In the genomic region with DNA sequence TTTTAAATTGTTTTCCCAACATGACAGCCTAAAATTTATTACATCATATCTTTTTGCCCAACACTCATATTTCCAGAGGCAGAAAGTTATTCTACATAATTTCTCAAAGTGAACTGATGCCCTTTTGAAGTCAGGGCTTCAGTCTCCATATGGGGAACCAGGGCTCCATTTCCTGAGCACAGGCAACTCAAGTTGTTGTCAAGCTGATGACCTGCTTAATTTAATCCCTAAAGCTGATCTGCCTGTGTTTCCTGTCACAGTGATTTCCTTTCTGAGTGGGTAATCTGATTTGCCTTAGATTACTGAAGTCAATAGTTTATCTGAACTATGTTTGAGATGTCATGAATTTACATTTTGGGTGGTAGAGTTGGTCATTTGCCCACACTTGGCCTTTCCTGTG, we compare ENCODE assay signal across 25 cellular contexts.
"Had no signal": no experiment of that assay in that cellular context is flagged by ENCODE, and none has a peak within 500 bp of the region (broad histone marks: within the 10 kb centered on the region; RNA-seq: fewer than 3 reads in every experiment).

No MANE protein-coding gene starts in this region.

- H3K4me3 ChIP-seq: esophagus muscularis mucosa, gastroesophageal sphincter, heart left ventricle, hepatocyte, left lung, neural progenitor cell, right lobe of liver, thoracic aorta, tibial nerve, upper lobe of left lung had no signal

- H3K27me3 ChIP-seq: esophagus muscularis mucosa, foreskin keratinocyte, gastroesophageal sphincter, heart left ventricle, hepatocyte, left lung, neural progenitor cell, right lobe of liver, tibial nerve, upper lobe of left lung had no signal

- H3K79me2 ChIP-seq: hepatocyte, parathyroid adenoma had no signal

- ATAC-seq: foreskin keratinocyte; gastroesophageal sphincter; heart left ventricle; left cardiac atrium; left lung; naive thymus-derived CD4-positive, alpha-beta T cell; right lobe of liver; stimulated activated naive B cell treated with anti-CD40 and anti-IgM and Interleukin-4, amounts not matched to agents 10 μg/mL and 1 μg/mL and 100 μg/mL, for 72 hours had no signal

- H3K27me3 Mint-ChIP-seq: dendritic cell treated with granulocyte-macrophage colony-stimulating factor and Interleukin-4, amounts not matched to agents 40 ng/mL and 50 ng/mL, for 4 days; naive thymus-derived CD4-positive, alpha-beta T cell; progenitor cell of endocrine pancreas; stimulated activated naive B cell treated with anti-CD40 and anti-IgM and Interleukin-4, amounts not matched to agents 10 μg/mL and 1 μg/mL and 100 μg/mL, for 72 hours; stimulated activated naive CD8-positive, alpha-beta T cell treated with anti-CD3 and anti-CD28 coated beads, Interleukin-15, Interleukin-2, amounts not matched to agents 100 ng/mL and 50 ng/mL, for 24 hours had no signal

- H3K4me3 Mint-ChIP-seq: dendritic cell treated with granulocyte-macrophage colony-stimulating factor and Interleukin-4, amounts not matched to agents 40 ng/mL and 50 ng/mL, for 4 days; naive thymus-derived CD4-positive, alpha-beta T cell; nephron; neural progenitor cell; stimulated activated naive B cell treated with anti-CD40 and anti-IgM and Interleukin-4, amounts not matched to agents 10 μg/mL and 1 μg/mL and 100 μg/mL, for 72 hours; stimulated activated naive CD8-positive, alpha-beta T cell treated with anti-CD3 and anti-CD28 coated beads, Interleukin-15, Interleukin-2, amounts not matched to agents 100 ng/mL and 50 ng/mL, for 24 hours had no signal

- H3K4me1 ChIP-seq: esophagus muscularis mucosa, foreskin keratinocyte, gastroesophageal sphincter, heart left ventricle, left lung, neural progenitor cell, parathyroid adenoma, right lobe of liver, tibial nerve, upper lobe of left lung had no signal

- H3K4me1 Mint-ChIP-seq: naive thymus-derived CD4-positive, alpha-beta T cell; nephron; neural progenitor cell; stimulated activated naive B cell treated with anti-CD40 and anti-IgM and Interleukin-4, amounts not matched to agents 10 μg/mL and 1 μg/mL and 100 μg/mL, for 72 hours had no signal

- DNase-seq: effector memory CD4-positive, alpha-beta T cell; foreskin keratinocyte; heart left ventricle; left cardiac atrium; left lung; mesenchymal stem cell; midbrain; naive thymus-derived CD4-positive, alpha-beta T cell; right lobe of liver; small intestine; stimulated activated CD4-positive, alpha-beta T cell treated with anti-CD3 and anti-CD28 coated beads, Interleukin-15, amount 100 ng/mL, for 24 hours; stimulated activated CD4-positive, alpha-beta T cell treated with anti-CD3 and anti-CD28 coated beads, Interleukin-2, amount 100 ng/mL, for 48 hours; stimulated activated naive B cell treated with anti-CD40 and anti-IgM and Interleukin-4, amounts not matched to agents 10 μg/mL and 1 μg/mL and 100 μg/mL, for 72 hours; upper lobe of left lung had no signal

- H3K36me3 Mint-ChIP-seq: naive thymus-derived CD4-positive, alpha-beta T cell; neural progenitor cell; stimulated activated naive B cell treated with anti-CD40 and anti-IgM and Interleukin-4, amounts not matched to agents 10 μg/mL and 1 μg/mL and 100 μg/mL, for 72 hours had no signal

- H2AFZ ChIP-seq: hepatocyte, neural progenitor cell, parathyroid adenoma had no signal

- H3K27ac ChIP-seq: esophagus muscularis mucosa, foreskin keratinocyte, gastroesophageal sphincter, heart left ventricle, hepatocyte, left lung, neural progenitor cell, parathyroid adenoma, right lobe of liver, thoracic aorta, tibial nerve, upper lobe of left lung had no signal

- H3K9me3 Mint-ChIP-seq: dendritic cell treated with granulocyte-macrophage colony-stimulating factor and Interleukin-4, amounts not matched to agents 40 ng/mL and 50 ng/mL, for 4 days; nephron; neural progenitor cell; stimulated activated naive B cell treated with anti-CD40 and anti-IgM and Interleukin-4, amounts not matched to agents 10 μg/mL and 1 μg/mL and 100 μg/mL, for 72 hours; stimulated activated naive CD8-positive, alpha-beta T cell treated with anti-CD3 and anti-CD28 coated beads, Interleukin-15, Interleukin-2, amounts not matched to agents 100 ng/mL and 50 ng/mL, for 24 hours had no signal

- H3K27ac Mint-ChIP-seq: dendritic cell treated with granulocyte-macrophage colony-stimulating factor and Interleukin-4, amounts not matched to agents 40 ng/mL and 50 ng/mL, for 4 days; naive thymus-derived CD4-positive, alpha-beta T cell; nephron; neural progenitor cell; progenitor cell of endocrine pancreas; stimulated activated naive B cell treated with anti-CD40 and anti-IgM and Interleukin-4, amounts not matched to agents 10 μg/mL and 1 μg/mL and 100 μg/mL, for 72 hours; stimulated activated naive CD8-positive, alpha-beta T cell treated with anti-CD3 and anti-CD28 coated beads, Interleukin-15, Interleukin-2, amounts not matched to agents 100 ng/mL and 50 ng/mL, for 24 hours had no signal

- H3K4me2 ChIP-seq: hepatocyte, neural progenitor cell had no signal

- H3K36me3 ChIP-seq: esophagus muscularis mucosa, gastroesophageal sphincter, heart left ventricle, left lung, neural progenitor cell, right lobe of liver, thoracic aorta, tibial nerve, upper lobe of left lung had no signal
